In genomic region chr11:123549901-123550619, GRCh38 we compare ENCODE assay signal across 1 cellular context.
TF ChIP-seq lines count a peak whose summit lies in the region.

No MANE protein-coding gene starts in this region.

TF ChIP-seq in GM12878, 131 proteins besides CTCF, POLR2A, EP300 and RAD21 (continued from another document):
- TF ChIP-seq ZNF384 (IDR thresholded peaks at IDR 0.05; ENCODE audit: borderline replicate concordance, low read depth, low read length) (no peak), MEF2B (IDR thresholded peaks at IDR 0.05; ENCODE audit: partially characterized antibody, poor library complexity, severe bottlenecking) (no peak), NR2F1 (conservative IDR thresholded peaks at IDR 0.05) (no peak), POLR2AphosphoS2 (IDR thresholded peaks at IDR 0.05; ENCODE audit: low read depth, low read length) (no peak), PML (IDR thresholded peaks at IDR 0.05; ENCODE audit: low read length) (no peak), SRF (IDR thresholded peaks at IDR 0.05; ENCODE audit: low read depth in 2 of 2, low read length in 2 of 2) (no peak), FOS (IDR thresholded peaks at IDR 0.05; ENCODE audit: borderline replicate concordance, extremely low read depth, insufficient read length) (no peak), CEBPZ (IDR thresholded peaks at IDR 0.05; ENCODE audit: low read depth, low read length) (no peak), HDAC6 (IDR thresholded peaks at IDR 0.05; ENCODE audit: unreplicated experiment) (no peak), IRF4 (IDR thresholded peaks at IDR 0.05; ENCODE audit: low read depth, low read length) (no peak), FOXK2 (IDR thresholded peaks at IDR 0.05) (no peak)
- TF ChIP-seq, protein P1, sequence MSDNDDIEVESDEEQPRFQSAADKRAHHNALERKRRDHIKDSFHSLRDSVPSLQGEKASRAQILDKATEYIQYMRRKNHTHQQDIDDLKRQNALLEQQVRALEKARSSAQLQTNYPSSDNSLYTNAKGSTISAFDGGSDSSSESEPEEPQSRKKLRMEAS (IDR thresholded peaks at IDR 0.05; ENCODE audit: low read depth, low read length) = no peak
- TF ChIP-seq, protein P2, sequence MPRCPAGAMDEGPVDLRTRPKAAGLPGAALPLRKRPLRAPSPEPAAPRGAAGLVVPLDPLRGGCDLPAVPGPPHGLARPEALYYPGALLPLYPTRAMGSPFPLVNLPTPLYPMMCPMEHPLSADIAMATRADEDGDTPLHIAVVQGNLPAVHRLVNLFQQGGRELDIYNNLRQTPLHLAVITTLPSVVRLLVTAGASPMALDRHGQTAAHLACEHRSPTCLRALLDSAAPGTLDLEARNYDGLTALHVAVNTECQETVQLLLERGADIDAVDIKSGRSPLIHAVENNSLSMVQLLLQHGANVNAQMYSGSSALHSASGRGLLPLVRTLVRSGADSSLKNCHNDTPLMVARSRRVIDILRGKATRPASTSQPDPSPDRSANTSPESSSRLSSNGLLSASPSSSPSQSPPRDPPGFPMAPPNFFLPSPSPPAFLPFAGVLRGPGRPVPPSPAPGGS (IDR thresholded peaks at IDR 0.05; ENCODE audit: borderline replicate concordance, insufficient read depth, low read depth, low read length, poor library complexity, severe bottlenecking) = peak; percentile 99
